Comparison of ENCODE assay signal across 19 cellular contexts in the genomic region with DNA sequence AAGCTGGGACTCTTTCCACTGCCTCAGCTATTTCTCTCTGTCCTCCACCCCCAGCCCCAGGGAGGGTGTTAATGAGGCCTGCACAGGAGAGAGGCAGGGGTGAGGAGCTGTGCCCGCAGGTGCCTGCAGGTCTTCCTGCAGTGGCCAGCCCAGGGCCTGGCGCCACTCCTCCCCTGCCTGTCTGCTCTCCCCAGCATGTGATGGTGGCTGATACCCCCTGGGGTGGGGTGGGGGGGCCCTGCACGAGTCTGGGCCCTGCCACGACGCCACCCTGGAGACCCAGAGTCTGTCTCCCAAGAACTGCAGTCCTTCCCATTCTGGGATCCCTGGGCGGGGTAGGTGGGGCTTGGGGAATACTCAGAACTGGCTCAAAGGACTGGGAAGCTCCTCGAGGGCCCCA.
DNase-seq lines count a peak whose midpoint lies in the region; TF ChIP-seq lines count a peak whose summit lies in the region.
"Had no signal": no experiment of that assay in that cellular context is flagged by ENCODE, and none has a peak within 500 bp of the region (broad histone marks: within the 10 kb centered on the region; RNA-seq: fewer than 3 reads in every experiment).

No MANE protein-coding gene starts in this region.

- H3K79me2 ChIP-seq in smooth muscle cell (ENCODE audit: low read depth): no peaks in the 10 kb centered on the region

- no peak overlapping the region for H2BK120ac ChIP-seq in neuronal stem cell (ENCODE audit: low read depth, low read length)

- no peak overlapping the region for H3K18ac ChIP-seq in neuronal stem cell (ENCODE audit: low read length)

- DNase-seq in H7 (peak; percentile 56), coronary artery (ENCODE audit: low spot score) (peak; percentile 28), islet precursor cell (peak; percentile 46), neuronal stem cell (ENCODE audit: low spot score) (no peak), GOT3 (lab: John Stamatoyannopoulos, UW) (no peak), GM19240 (ENCODE audit: insufficient read length, low spot score) (no peak), NCI-H1436 (lab: John Stamatoyannopoulos, UW) (no peak), smooth muscle cell (lab: John Stamatoyannopoulos, UW; ENCODE audit: unreplicated experiment) (no peak)
- DNase-seq: AML-193; Caco-2; Calu3; CD4-positive, alpha-beta T cell; CD8-positive, alpha-beta T cell; DMS79 treated with DMSO at 0.1 percent for 48 hours; GF-D8 had no signal

- no peaks in the 10 kb centered on the region for H3K9me3 ChIP-seq in neuronal stem cell (replicated peaks in 1 of 2; ENCODE audit: control insufficient read depth in 2 of 2, insufficient read depth in 1 of 2, low read depth in 1 of 2, low read length in 2 of 2)
- no peaks in the 10 kb centered on the region for H3K9me3 ChIP-seq in smooth muscle cell (replicated peaks; ENCODE audit: low read depth)
- H3K9me3 ChIP-seq: A549; BLaER1 treated with 17β-estradiol and CSF1 and Interleukin-3, amounts not matched to agents 10 nM and 100 nM; Caco-2 had no signal

- H3K27me3 ChIP-seq in H7 (ENCODE audit: control insufficient read depth, insufficient read depth, low read length) (peaks cover 23% of the 10 kb centered on the region), neuronal stem cell (ENCODE audit: control insufficient read depth in 3 of 3, insufficient read depth in 3 of 3, low read depth in 1 of 3, low read length in 3 of 3) (peaks cover 0 to 23% (median 20%) of the 10 kb centered on the region in 3 experiments), smooth muscle cell (ENCODE audit: low read depth) (peaks cover 21% of the 10 kb centered on the region)
- H3K27me3 ChIP-seq: BLaER1 treated with 17β-estradiol and CSF1 and Interleukin-3, amounts not matched to agents 10 nM and 100 nM had no signal

- no peak overlapping the region for H3K14ac ChIP-seq in neuronal stem cell (ENCODE audit: low read length)

- H3K4me2 ChIP-seq in neuronal stem cell (ENCODE audit: insufficient read depth, low read length, poor library complexity, severe bottlenecking) (no peak overlapping the region), smooth muscle cell (no peak overlapping the region)
- H3K4me2 ChIP-seq: A549; BLaER1 treated with 17β-estradiol and CSF1 and Interleukin-3, amounts not matched to agents 10 nM and 100 nM had no signal

- H3K23ac ChIP-seq in neuronal stem cell (ENCODE audit: low read depth, low read length, poor library complexity): no peak overlapping the region

- no peaks in the 10 kb centered on the region for H4K20me1 ChIP-seq in smooth muscle cell (ENCODE audit: low read depth)
- H4K20me1 ChIP-seq: BLaER1 treated with 17β-estradiol and CSF1 and Interleukin-3, amounts not matched to agents 10 nM and 100 nM had no signal

- no peak overlapping the region for H3K9ac ChIP-seq in neuronal stem cell (ENCODE audit: low read depth, low read length, poor library complexity)
- H3K9ac ChIP-seq in smooth muscle cell (ENCODE audit: low read depth): no peak overlapping the region
- H3K9ac ChIP-seq: BLaER1 treated with 17β-estradiol and CSF1 and Interleukin-3, amounts not matched to agents 10 nM and 100 nM had no signal

- H3K4ac ChIP-seq in neuronal stem cell (ENCODE audit: low read length): no peak overlapping the region

- H2BK5ac ChIP-seq in neuronal stem cell (ENCODE audit: low read length): no peak overlapping the region

- TF ChIP-seq CTCF in coronary artery (IDR thresholded peaks at IDR 0.05) (no peak), smooth muscle cell (IDR thresholded peaks at IDR 0.05; ENCODE audit: borderline replicate concordance, insufficient read depth, poor library complexity, severe bottlenecking) (no peak)

- H3K4me1 ChIP-seq in neuronal stem cell (ENCODE audit: control insufficient read depth in 2 of 2, insufficient read depth in 1 of 2, low read depth in 1 of 2, low read length in 2 of 2) (peaks cover 10 to 28% of the 10 kb centered on the region in 2 donors), smooth muscle cell (ENCODE audit: low read depth) (peaks cover 9% of the 10 kb centered on the region)
- H3K4me1 ChIP-seq: A549 had no signal

- no peak overlapping the region for H3K27ac ChIP-seq in coronary artery
- H3K27ac ChIP-seq in neuronal stem cell (replicated peaks; ENCODE audit: low read length): no peak overlapping the region
- H3K27ac ChIP-seq in smooth muscle cell (ENCODE audit: low read depth): no peak overlapping the region
- H3K27ac ChIP-seq: 22Rv1; A549; BLaER1 treated with 17β-estradiol and CSF1 and Interleukin-3, amounts not matched to agents 10 nM and 100 nM; C4-2B had no signal

- H4K8ac ChIP-seq in neuronal stem cell (ENCODE audit: low read depth, low read length): no peak overlapping the region

- H3K79me1 ChIP-seq in neuronal stem cell (ENCODE audit: low read depth, low read length): no peaks in the 10 kb centered on the region

- no peak overlapping the region for H3K4me3 ChIP-seq in H7 (ENCODE audit: insufficient read depth, low read depth, low read length)
- H3K4me3 ChIP-seq in coronary artery: no peak overlapping the region
- H3K4me3 ChIP-seq in neuronal stem cell (ENCODE audit: low read length in 2 of 2): no peak overlapping the region
- no peak overlapping the region for H3K4me3 ChIP-seq in smooth muscle cell
- H3K4me3 ChIP-seq: A549; BLaER1 treated with 17β-estradiol and CSF1 and Interleukin-3, amounts not matched to agents 10 nM and 100 nM had no signal

- H2AFZ ChIP-seq in neuronal stem cell (ENCODE audit: low read length) (no peak overlapping the region), smooth muscle cell (ENCODE audit: low read depth) (no peak overlapping the region)

- no peaks in the 10 kb centered on the region for H3F3A ChIP-seq in smooth muscle cell (ENCODE audit: low read depth)

- no CpG with 5 or more reads among the region's 7 CpGs for WGBS in neuronal stem cell (ENCODE audit: extremely low coverage in 2 of 2, insufficient read length in 2 of 2, insufficient replicate concordance in 1 of 2), 2 donors
- WGBS in smooth muscle cell (ENCODE audit: low lambda C conversion rate): 86% methylated on average over 7 of the region's 7 CpGs

- H4K91ac ChIP-seq in neuronal stem cell (ENCODE audit: low read depth, low read length, poor library complexity): no peak overlapping the region

- no peak overlapping the region for H2BK12ac ChIP-seq in neuronal stem cell (ENCODE audit: low read length)

- H3K36me3 ChIP-seq in H7 (replicated peaks; ENCODE audit: control insufficient read depth, insufficient read depth, low read length) (no peaks in the 10 kb centered on the region), neuronal stem cell (replicated peaks in 1 of 2; ENCODE audit: control insufficient read depth in 2 of 2, insufficient read depth in 2 of 2, low read length in 2 of 2) (no peaks in the 10 kb centered on the region), smooth muscle cell (ENCODE audit: low read depth) (no peaks in the 10 kb centered on the region)
- H3K36me3 ChIP-seq: BLaER1 treated with 17β-estradiol and CSF1 and Interleukin-3, amounts not matched to agents 10 nM and 100 nM had no signal

- peak overlapping the region; percentile 34 for H2AK5ac ChIP-seq in neuronal stem cell (ENCODE audit: low read depth, low read length)

- no peak overlapping the region for H2BK15ac ChIP-seq in neuronal stem cell (ENCODE audit: low read length)

Comparison
In these comparisons a context has a peak if more than half of its experiments do, and no peak if none do; other contexts are left out.
1. DNase-seq: peak in H7 (single experiment), coronary artery (single experiment) and islet precursor cell (single experiment); none in neuronal stem cell (single experiment), GOT3 (single experiment), GM19240 (single experiment), NCI-H1436 (single experiment) and smooth muscle cell (single experiment).